Comparison of ENCODE assay signal across 29 cellular contexts in the genomic region with DNA sequence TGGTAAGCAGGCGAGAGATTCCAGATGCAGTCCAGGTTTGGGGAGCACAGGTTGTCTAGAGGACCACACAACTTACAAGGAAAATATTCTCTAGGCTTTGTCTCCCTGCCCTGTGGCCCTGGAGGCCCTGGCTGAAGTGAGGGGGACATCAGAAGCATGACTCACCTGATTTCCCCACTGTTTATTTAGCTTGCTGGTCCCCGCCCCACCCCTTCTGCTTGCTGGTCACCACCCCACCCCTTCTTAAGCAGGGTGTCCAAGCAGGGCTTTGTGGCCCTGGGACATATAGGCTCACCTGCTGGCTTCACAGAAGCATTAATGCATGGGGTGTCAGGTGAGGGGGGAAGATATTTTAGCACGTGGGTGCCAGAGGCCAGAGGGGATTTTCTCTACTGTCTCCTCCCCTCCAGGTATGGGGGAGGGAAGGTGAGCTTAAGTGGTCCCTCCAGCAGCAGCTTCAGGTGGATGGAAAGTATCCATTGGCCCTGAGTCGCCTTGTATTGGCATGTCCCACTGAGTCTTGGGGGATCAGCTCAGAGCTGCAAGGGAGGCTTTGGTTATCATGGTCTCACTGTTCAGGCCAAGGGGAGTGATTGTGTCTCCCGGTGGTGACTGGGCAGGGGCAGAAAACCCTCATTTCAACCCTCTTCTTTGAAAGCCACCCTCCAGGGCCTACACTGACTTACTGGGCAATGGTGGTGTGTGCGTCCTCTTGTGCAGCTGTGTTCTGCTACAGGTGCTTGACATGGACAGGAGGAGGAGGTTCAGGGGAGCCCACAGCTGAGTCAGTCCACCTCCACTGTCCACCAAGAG. TPM values are rescaled to one million over a fixed set of nuclear protein-coding genes. Genes with fewer than 3 reads are reported as not detected.
DNase-seq lines count a peak whose midpoint lies in the region; ATAC-seq and TF ChIP-seq lines count a peak whose summit lies in the region.
"Had no signal": no experiment of that assay in that cellular context is flagged by ENCODE, and none has a peak within 500 bp of the region (broad histone marks: within the 10 kb centered on the region; RNA-seq: fewer than 3 reads in every experiment).

No MANE protein-coding gene starts in this region.

- no peak for ATAC-seq in PC-3
- no peak for ATAC-seq in left lobe of liver
- ATAC-seq in HG03469 (IDR thresholded peaks at IDR 0.05; ENCODE audit: unreplicated experiment), result no peak
- ATAC-seq in HG03342 (IDR thresholded peaks at IDR 0.05; ENCODE audit: unreplicated experiment), result no peak
- ATAC-seq: activated CD8-positive, alpha-beta T cell treated with anti-CD3 and anti-CD28 coated beads for 36 hours; activated T-helper 17 cell treated with anti-CD3 and anti-CD28 coated beads, Interleukin-2, amount 50 U/mL, for 72 hours; gastroesophageal sphincter; sciatic nerve had no signal

- 80 to 89% (median 83%) methylated on average over 5 to 6 of the region's 6 CpGs for WGBS in stomach, 5 donors

- H2AFZ ChIP-seq in PC-3 (ENCODE audit: low read length), result no peak overlapping the region

- DNase-seq in ELR (ENCODE audit: low read depth) (peak; percentile 8), PC-3 (peak; percentile 19), left lobe of liver (ENCODE audit: low spot score) (peak; percentile 32), stomach (peak; percentile 50)
- DNase-seq in stimulated activated CD4-positive, alpha-beta T cell treated with anti-CD3 and anti-CD28 coated beads, Interleukin-2, amount 100 ng/mL, for 24 hours, result no peak
- DNase-seq: activated CD8-positive, alpha-beta T cell treated with anti-CD3 and anti-CD28 coated beads for 36 hours; activated naive CD4-positive, alpha-beta T cell treated with anti-CD3 and anti-CD28 coated beads, Interleukin-2, amount 10 ng/mL, durations not matched to agents 7 days and 5 days; amygdala; brain microvascular endothelial cell; COR-L47; DND-41; hippocampal formation; immature natural killer cell; NCI-H1436; NCI-H2081; NCI-H2227 treated with DMSO at 0.1 percent for 48 hours; NCI-H526 treated with DMSO at 0.1 percent for 48 hours; SHP77; stimulated activated CD4-positive, alpha-beta T cell treated with anti-CD3 and anti-CD28 coated beads, Interleukin-2, amount 100 ng/mL, for 48 hours; thyroid gland had no signal

- H3K27ac ChIP-seq in PC-3 (ENCODE audit: low read length), result no peak overlapping the region
- peak overlapping the region in 3 of 5 donors; percentile 40 to 46 (median 41) for H3K27ac ChIP-seq in stomach
- H3K27ac ChIP-seq: BLaER1 treated with 17β-estradiol and CSF1 and Interleukin-3, amounts not matched to agents 10 nM and 100 nM; brain microvascular endothelial cell; gastroesophageal sphincter; KMS-11; prostate gland; thyroid gland had no signal

- intact Hi-C loops in PC-3 (cut with micrococcal nuclease) (no loop called here), stomach (cut with DNase I; ENCODE audit: low total_unique reads) (no loop called here)

- H3K4me3 ChIP-seq in PC-3 (ENCODE audit: low read length) (no peak overlapping the region), stomach (no peak overlapping the region)
- H3K4me3 ChIP-seq: BLaER1 treated with 17β-estradiol and CSF1 and Interleukin-3, amounts not matched to agents 10 nM and 100 nM; gastroesophageal sphincter; prostate gland; thyroid gland had no signal

- no peak for TF ChIP-seq CTCF in PC-3 (conservative IDR thresholded peaks at IDR 0.05; ENCODE audit: low read depth, low read length)
- no peak for TF ChIP-seq CTCF in stomach (IDR thresholded peaks at IDR 0.05)

- no peaks in the 10 kb centered on the region for H3F3A ChIP-seq in PC-3 (ENCODE audit: low read length, unreplicated experiment)

- no peak for TF ChIP-seq POLR2A in stomach (IDR thresholded peaks at IDR 0.05)

- H3K4me2 ChIP-seq in PC-3 (ENCODE audit: low read length), result no peak overlapping the region
- H3K4me2 ChIP-seq: BLaER1 treated with 17β-estradiol and CSF1 and Interleukin-3, amounts not matched to agents 10 nM and 100 nM; KMS-11 had no signal

- no peaks in the 10 kb centered on the region for H3K79me2 ChIP-seq in PC-3 (ENCODE audit: low read length)

- POLR2A ChIA-PET in PC-3 (lab: Charles Lee; ENCODE audit: unreplicated experiment), result no interaction called here

- TF ChIP-seq EP300 in stomach (IDR thresholded peaks at IDR 0.05), result no peak

- BruUV-seq in PC-3 (replicated peaks; lab: Mats Ljungman, UMichigan), result no TSS peak

- H3K36me3 ChIP-seq in PC-3 (ENCODE audit: low read depth, low read length) (no peaks in the 10 kb centered on the region), stomach (no peaks in the 10 kb centered on the region)
- H3K36me3 ChIP-seq: BLaER1 treated with 17β-estradiol and CSF1 and Interleukin-3, amounts not matched to agents 10 nM and 100 nM; brain microvascular endothelial cell; prostate gland; thyroid gland had no signal

- H3K9ac ChIP-seq in PC-3 (ENCODE audit: low read length), result no peak overlapping the region
- H3K9ac ChIP-seq: BLaER1 treated with 17β-estradiol and CSF1 and Interleukin-3, amounts not matched to agents 10 nM and 100 nM; KMS-11 had no signal

- CTCF ChIA-PET in PC-3 (lab: Charles Lee), result no interaction called here

- no peaks in the 10 kb centered on the region for H3K9me2 ChIP-seq in PC-3 (replicated peaks; ENCODE audit: low read length)

- H3K27me3 ChIP-seq in PC-3 (ENCODE audit: low read length) (no peaks in the 10 kb centered on the region), stomach (no peaks in the 10 kb centered on the region)
- H3K27me3 ChIP-seq: BLaER1 treated with 17β-estradiol and CSF1 and Interleukin-3, amounts not matched to agents 10 nM and 100 nM; brain microvascular endothelial cell; gastroesophageal sphincter; thyroid gland had no signal

- H4K20me1 ChIP-seq in PC-3 (ENCODE audit: low read length), result no peaks in the 10 kb centered on the region
- H4K20me1 ChIP-seq: BLaER1 treated with 17β-estradiol and CSF1 and Interleukin-3, amounts not matched to agents 10 nM and 100 nM had no signal

- H3K4me1 ChIP-seq in PC-3 (ENCODE audit: insufficient read depth, low read length) (peaks cover 7% of the 10 kb centered on the region), stomach (peaks cover 12 to 52% (median 36%) of the 10 kb centered on the region in 4 donors)
- H3K4me1 ChIP-seq: prostate gland, thyroid gland had no signal

- H3K9me3 ChIP-seq in PC-3 (ENCODE audit: low read length) (no peaks in the 10 kb centered on the region), stomach (no peaks in the 10 kb centered on the region)
- H3K9me3 ChIP-seq: BLaER1 treated with 17β-estradiol and CSF1 and Interleukin-3, amounts not matched to agents 10 nM and 100 nM; gastroesophageal sphincter; prostate gland; thyroid gland had no signal

RNA-seq across cellular contexts. Expression of a gene that starts 49.8 kb away (rescaled TPM):
- total RNA-seq in PC-3 (2014; rRNA removed), result 1.9 and 2.5 TPM in 2 replicates
- 19.9 TPM for total RNA-seq in left lobe of liver
- total RNA-seq in stomach, result 10 to 100 TPM in 3 of 5 donors, 1 to 10 TPM in 2; 7.0 to 23.6 (median 18.5) TPM
- polyA plus RNA-seq in stomach, result 1 to 10 TPM; 1.2 to 4.0 (median 2.4) TPM
- total RNA-seq: activated T-helper 17 cell treated with anti-CD3 and anti-CD28 coated beads, Interleukin-2, amount 50 U/mL, for 72 hours; myocyte had no signal
- polyA plus RNA-seq: immature natural killer cell had no signal

Comparison
In these comparisons a context has a peak if more than half of its experiments do, and no peak if none do; other contexts are left out.
1. DNase-seq: peak in ELR (single experiment), PC-3 (single experiment), left lobe of liver (single experiment) and stomach (single experiment); none in stimulated activated CD4-positive, alpha-beta T cell treated with anti-CD3 and anti-CD28 coated beads, Interleukin-2, amount 100 ng/mL, for 24 hours (0 of 2).